Comparison of ENCODE assay signal across 9 cellular contexts in the genomic region with DNA sequence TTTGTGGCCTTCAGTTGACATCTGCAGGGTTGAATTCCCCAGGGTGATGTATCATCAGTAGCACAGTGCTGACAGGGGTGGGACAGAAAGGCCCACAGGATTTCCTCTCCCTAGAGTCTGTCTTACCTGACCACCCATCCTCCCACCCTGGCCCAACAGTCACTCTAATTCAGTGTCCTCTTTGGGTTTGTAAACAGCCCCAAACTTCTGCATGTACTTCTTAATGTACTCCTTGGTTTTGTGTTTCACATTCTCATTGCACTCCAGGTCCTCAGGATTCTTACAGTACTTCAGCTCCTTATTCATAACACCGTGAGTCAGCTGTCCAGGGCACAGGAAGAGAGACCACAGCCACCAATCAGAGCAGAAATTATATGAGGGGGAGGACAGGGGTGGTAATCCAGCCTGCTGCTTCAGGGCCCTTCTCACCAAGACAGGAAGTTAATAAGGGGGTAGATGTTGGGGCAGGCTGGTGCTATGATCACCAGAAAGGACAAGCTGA. TPM values are rescaled to one million over a fixed set of nuclear protein-coding genes. Genes with fewer than 3 reads are reported as not detected.
DNase-seq lines count a peak whose midpoint lies in the region; TF ChIP-seq lines count a peak whose summit lies in the region.
"Had no signal": no experiment of that assay in that cellular context is flagged by ENCODE, and none has a peak within 500 bp of the region (broad histone marks: within the 10 kb centered on the region; RNA-seq: fewer than 3 reads in every experiment).

No MANE protein-coding gene starts in this region.

- TF ChIP-seq CTCF in nephron progenitor cell (IDR thresholded peaks at IDR 0.05) (no peak), transverse colon (IDR thresholded peaks at IDR 0.05) (no peak)

- in situ Hi-C loops in transverse colon (cut with MboI; ENCODE audit: low pct_ligation_motif_present in 1 of 4, low pct_unique_long_range_greater_than_20kb in 1 of 4, low sequenced_read_pairs in 3 of 4) = loop anchor here in 3 of 4 donors (25.0 kb wide), 2 partner anchors 145 to 305 kb away; partner anchors contain the start of genes PRSS50 (in 2 of the 3), TMIE (in 2 of the 3) and SETD2 (in 1 of the 3)

- H3K4me1 Mint-ChIP-seq in nephron progenitor cell = peaks cover 10% of the 10 kb centered on the region

- no peaks in the 10 kb centered on the region for H3K27me3 Mint-ChIP-seq in nephron progenitor cell (ENCODE audit: low read depth, poor library complexity)

- 57 to 86% methylated on average over 1 of the region's 1 CpG for WGBS in transverse colon (ENCODE audit: low coverage in 1 of 2), 2 donors

- H3K9me3 Mint-ChIP-seq in nephron progenitor cell = no peaks in the 10 kb centered on the region

- no peak for TF ChIP-seq EP300 in transverse colon (IDR thresholded peaks at IDR 0.05; ENCODE audit: low read depth)

- intact Hi-C loops in transverse colon (cut with DNase I; ENCODE audit: low total_unique reads) = no loop called here

- no peaks in the 10 kb centered on the region for H3K9me3 ChIP-seq in transverse colon
- H3K9me3 ChIP-seq: A549 had no signal

- no peak overlapping the region for H3K4me3 ChIP-seq in transverse colon
- H3K4me3 ChIP-seq: A549 had no signal

- TF ChIP-seq POLR2A in transverse colon (IDR thresholded peaks at IDR 0.05) = no peak

- no peak overlapping the region for H3K27ac ChIP-seq in transverse colon
- H3K27ac ChIP-seq: A549 had no signal

- H3K27ac Mint-ChIP-seq in nephron progenitor cell = peak overlapping the region; percentile 73

- peaks cover 0 to 24% (median 10%) of the 10 kb centered on the region in 4 donors for H3K36me3 ChIP-seq in transverse colon

- no peaks in the 10 kb centered on the region for H3K27me3 ChIP-seq in transverse colon

- peaks cover 34% of the 10 kb centered on the region for H3K36me3 Mint-ChIP-seq in nephron progenitor cell (ENCODE audit: low read depth)

- peaks cover 0 to 7% (median 2%) of the 10 kb centered on the region in 4 donors for H3K4me1 ChIP-seq in transverse colon
- H3K4me1 ChIP-seq: A549 had no signal

- peak; percentile 66 for DNase-seq in NK-92 treated with Interleukin-12 subunit alpha and Interleukin-12 subunit beta, amount 100 ng/mL, for 24 hours (lab: John Stamatoyannopoulos, UW)
- DNase-seq in NK-92 (lab: John Stamatoyannopoulos, UW; ENCODE audit: unreplicated experiment) (no peak), Kasumi-1 (lab: John Stamatoyannopoulos, UW) (peak; percentile 95 to 96), amniotic stem cell (lab: John Stamatoyannopoulos, UW) (peak; percentile 57), nephron progenitor cell (no peak), transverse colon (no peak), HuH-7.5 (ENCODE audit: low spot score) (no peak), middle frontal gyrus (ENCODE audit: extremely low spot score, low spot score) (no peak)

- H3K4me3 Mint-ChIP-seq in nephron progenitor cell = no peak overlapping the region

RNA-seq across cellular contexts. Expression of gene NBEAL2, which starts 37.5 kb away (rescaled TPM):
- total RNA-seq in transverse colon = 100 to 1,000 TPM in 2 of 4 donors, 10 to 100 TPM in 2; 81.1 to 163 (median 122) TPM

RNA-seq across cellular contexts. Expression of gene CCDC12, which starts 40.4 kb away (rescaled TPM):
- total RNA-seq in transverse colon = 10 to 100 TPM; 50.1 to 72.9 (median 53.0) TPM

Comparison
In these comparisons a context has a peak if more than half of its experiments do, and no peak if none do; other contexts are left out.
1. DNase-seq: peak in NK-92 treated with Interleukin-12 subunit alpha and Interleukin-12 subunit beta, amount 100 ng/mL, for 24 hours (single experiment), Kasumi-1 (2 of 2) and amniotic stem cell (single experiment); none in NK-92 (single experiment), nephron progenitor cell (single experiment), transverse colon (single experiment), HuH-7.5 (single experiment) and middle frontal gyrus (single experiment).